Comparison of ENCODE assay signal across 1 cellular context in genomic region chr5:31617867-31618266, GRCh38.
TF ChIP-seq lines count a peak whose summit lies in the region.

No MANE protein-coding gene starts in this region.

TF ChIP-seq in WTC11, 78 proteins besides CTCF, POLR2A, EP300 and RAD21 (continued from another document):
- TF ChIP-seq STAT6 (CRISPR knock-in tag; conservative IDR thresholded peaks at IDR 0.05; ENCODE audit: low read depth): no peak
- TF ChIP-seq ATF3 (CRISPR knock-in tag; conservative IDR thresholded peaks at IDR 0.05): no peak
- TF ChIP-seq FOXK1 (CRISPR knock-in tag; IDR thresholded peaks at IDR 0.05): no peak
- no peak for TF ChIP-seq USF1 (CRISPR knock-in tag; IDR thresholded peaks at IDR 0.05)
- TF ChIP-seq GRHL2 (CRISPR knock-in tag; IDR thresholded peaks at IDR 0.05; ENCODE audit: insufficient replicate concordance, severe bottlenecking): no peak
- no peak for TF ChIP-seq MLX (CRISPR knock-in tag; IDR thresholded peaks at IDR 0.05)
- TF ChIP-seq ZNF138 (CRISPR knock-in tag; conservative IDR thresholded peaks at IDR 0.05): no peak
- TF ChIP-seq ATF6 (CRISPR knock-in tag; IDR thresholded peaks at IDR 0.05): no peak
